1 cellular context compared by ENCODE assay signal in the genomic region with DNA sequence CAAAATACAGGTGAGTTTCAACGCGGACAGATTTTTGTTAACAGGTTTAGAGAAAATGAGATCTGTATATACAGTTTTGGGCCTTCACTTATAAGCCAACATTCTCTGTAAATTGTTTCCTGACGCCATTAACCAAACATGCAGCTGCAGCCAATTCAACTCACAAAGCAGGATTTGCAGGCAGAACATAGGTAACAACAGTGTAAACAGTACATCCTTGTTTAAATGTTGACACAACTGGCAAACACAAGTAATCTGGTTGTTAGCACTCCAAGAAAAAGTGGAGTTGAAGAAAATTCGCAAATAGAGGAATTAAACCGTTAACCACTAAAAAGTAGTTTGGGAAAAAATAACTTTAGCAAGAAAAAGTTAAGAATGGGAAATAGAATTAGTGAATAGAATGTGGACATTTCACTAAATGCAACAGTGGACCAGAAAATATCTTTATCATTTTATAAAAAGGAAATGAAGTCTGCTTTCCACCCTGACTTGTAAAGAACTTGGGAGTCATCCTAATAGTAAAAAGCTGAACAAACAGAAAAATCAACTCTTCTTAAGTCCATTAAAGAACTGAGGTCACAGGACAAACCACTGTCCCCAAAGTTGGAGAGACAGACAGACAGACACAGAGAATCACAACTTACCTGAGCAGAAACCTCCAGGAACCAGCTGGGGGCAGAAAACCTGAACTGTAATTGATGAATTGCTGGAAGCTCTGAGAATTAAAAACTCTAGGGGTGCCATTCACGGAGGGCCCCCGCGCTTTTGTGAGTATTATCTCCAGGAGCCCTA.
TF ChIP-seq lines count a peak whose summit lies in the region.

No MANE protein-coding gene starts in this region.

TF ChIP-seq in GM23338, 12 proteins besides CTCF, POLR2A, EP300 and RAD21 (continued from another document):
- TF ChIP-seq, protein P1, sequence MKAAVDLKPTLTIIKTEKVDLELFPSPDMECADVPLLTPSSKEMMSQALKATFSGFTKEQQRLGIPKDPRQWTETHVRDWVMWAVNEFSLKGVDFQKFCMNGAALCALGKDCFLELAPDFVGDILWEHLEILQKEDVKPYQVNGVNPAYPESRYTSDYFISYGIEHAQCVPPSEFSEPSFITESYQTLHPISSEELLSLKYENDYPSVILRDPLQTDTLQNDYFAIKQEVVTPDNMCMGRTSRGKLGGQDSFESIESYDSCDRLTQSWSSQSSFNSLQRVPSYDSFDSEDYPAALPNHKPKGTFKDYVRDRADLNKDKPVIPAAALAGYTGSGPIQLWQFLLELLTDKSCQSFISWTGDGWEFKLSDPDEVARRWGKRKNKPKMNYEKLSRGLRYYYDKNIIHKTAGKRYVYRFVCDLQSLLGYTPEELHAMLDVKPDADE (IDR thresholded peaks at IDR 0.05), result no peak
- no peak for TF ChIP-seq JUNB (IDR thresholded peaks at IDR 0.05; ENCODE audit: unreplicated experiment)
- TF ChIP-seq POLR2AphosphoS5 (IDR thresholded peaks at IDR 0.05; ENCODE audit: low read depth), result no peak
- TF ChIP-seq CREB1 (CRISPR knock-in tag; IDR thresholded peaks at IDR 0.05; ENCODE audit: low read depth), result no peak
- no peak for TF ChIP-seq EZH2 (IDR thresholded peaks at IDR 0.05; ENCODE audit: low read depth, unreplicated experiment)
- TF ChIP-seq, protein P2, sequence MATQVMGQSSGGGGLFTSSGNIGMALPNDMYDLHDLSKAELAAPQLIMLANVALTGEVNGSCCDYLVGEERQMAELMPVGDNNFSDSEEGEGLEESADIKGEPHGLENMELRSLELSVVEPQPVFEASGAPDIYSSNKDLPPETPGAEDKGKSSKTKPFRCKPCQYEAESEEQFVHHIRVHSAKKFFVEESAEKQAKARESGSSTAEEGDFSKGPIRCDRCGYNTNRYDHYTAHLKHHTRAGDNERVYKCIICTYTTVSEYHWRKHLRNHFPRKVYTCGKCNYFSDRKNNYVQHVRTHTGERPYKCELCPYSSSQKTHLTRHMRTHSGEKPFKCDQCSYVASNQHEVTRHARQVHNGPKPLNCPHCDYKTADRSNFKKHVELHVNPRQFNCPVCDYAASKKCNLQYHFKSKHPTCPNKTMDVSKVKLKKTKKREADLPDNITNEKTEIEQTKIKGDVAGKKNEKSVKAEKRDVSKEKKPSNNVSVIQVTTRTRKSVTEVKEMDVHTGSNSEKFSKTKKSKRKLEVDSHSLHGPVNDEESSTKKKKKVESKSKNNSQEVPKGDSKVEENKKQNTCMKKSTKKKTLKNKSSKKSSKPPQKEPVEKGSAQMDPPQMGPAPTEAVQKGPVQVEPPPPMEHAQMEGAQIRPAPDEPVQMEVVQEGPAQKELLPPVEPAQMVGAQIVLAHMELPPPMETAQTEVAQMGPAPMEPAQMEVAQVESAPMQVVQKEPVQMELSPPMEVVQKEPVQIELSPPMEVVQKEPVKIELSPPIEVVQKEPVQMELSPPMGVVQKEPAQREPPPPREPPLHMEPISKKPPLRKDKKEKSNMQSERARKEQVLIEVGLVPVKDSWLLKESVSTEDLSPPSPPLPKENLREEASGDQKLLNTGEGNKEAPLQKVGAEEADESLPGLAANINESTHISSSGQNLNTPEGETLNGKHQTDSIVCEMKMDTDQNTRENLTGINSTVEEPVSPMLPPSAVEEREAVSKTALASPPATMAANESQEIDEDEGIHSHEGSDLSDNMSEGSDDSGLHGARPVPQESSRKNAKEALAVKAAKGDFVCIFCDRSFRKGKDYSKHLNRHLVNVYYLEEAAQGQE (IDR thresholded peaks at IDR 0.05; ENCODE audit: unreplicated experiment), result no peak
- TF ChIP-seq NANOG (IDR thresholded peaks at IDR 0.05; ENCODE audit: borderline replicate concordance), result no peak
- TF ChIP-seq ZNF331 (CRISPR knock-in tag; IDR thresholded peaks at IDR 0.05; ENCODE audit: low read depth), result no peak
- no peak for TF ChIP-seq STAT1 (IDR thresholded peaks at IDR 0.05; ENCODE audit: unreplicated experiment)
